1 cellular context compared by ENCODE assay signal in genomic region chr11:62104816-62105610, GRCh38.
TF ChIP-seq lines count a peak whose summit lies in the region.

No MANE protein-coding gene starts in this region.

TF ChIP-seq in SK-N-SH, 30 proteins besides CTCF, POLR2A, EP300 and RAD21 (continued from another document):
- no peak for TF ChIP-seq RFX5 (IDR thresholded peaks at IDR 0.05; ENCODE audit: low read length)
